In the genomic region with DNA sequence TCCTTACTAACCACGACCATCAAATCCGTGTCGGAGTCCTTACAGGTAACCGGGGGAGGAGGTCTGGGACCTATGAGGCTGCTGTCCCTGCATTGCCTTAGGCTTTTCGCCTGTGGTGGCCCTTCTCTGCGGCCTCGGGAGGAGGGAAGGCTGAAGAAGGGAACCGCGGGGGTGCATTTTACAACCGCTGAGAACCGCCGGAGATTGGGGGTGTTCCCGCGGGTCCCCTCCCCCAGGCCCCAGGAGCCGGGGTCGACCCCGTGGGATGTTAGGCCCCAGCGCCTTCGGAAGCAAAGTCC, we compare ENCODE assay signal across 8 cellular contexts. TPM values are rescaled to one million over a fixed set of nuclear protein-coding genes. Genes with fewer than 3 reads are reported as not detected.
A peak's percentile ranks its signal among the peaks of the same experiment; 100 is the strongest.
DNase-seq lines count a peak whose midpoint lies in the region; ATAC-seq and TF ChIP-seq lines count a peak whose summit lies in the region.

No MANE protein-coding gene starts in this region.

- no peaks in the 10 kb centered on the region for H3K27me3 ChIP-seq in foreskin keratinocyte
- H3K27me3 ChIP-seq in smooth muscle cell (ENCODE audit: low read depth): peaks cover 22% of the 10 kb centered on the region

- H3K27ac ChIP-seq in foreskin keratinocyte: peak overlapping the region; percentile 24
- H3K27ac ChIP-seq in smooth muscle cell (ENCODE audit: low read depth): peak overlapping the region; percentile 54

- no peaks in the 10 kb centered on the region for H3K9me3 ChIP-seq in smooth muscle cell (replicated peaks; ENCODE audit: low read depth)

- H3K4me1 ChIP-seq in foreskin keratinocyte (peaks cover 5% of the 10 kb centered on the region), smooth muscle cell (ENCODE audit: low read depth) (peaks cover 6% of the 10 kb centered on the region)

- H3K27ac Mint-ChIP-seq in T-helper 1 cell treated with Interleukin-12 subunit alpha and Interleukin-12 subunit beta and Interleukin-4 antibody, amounts not matched to agents 30 μg/mL and 1 μg/mL, for 36 hours: peak overlapping the region; percentile 89

- H3K9ac ChIP-seq in smooth muscle cell (ENCODE audit: low read depth): no peak overlapping the region

- peak overlapping the region; percentile 86 for H3K4me3 Mint-ChIP-seq in T-helper 1 cell treated with Interleukin-12 subunit alpha and Interleukin-12 subunit beta and Interleukin-4 antibody, amounts not matched to agents 30 μg/mL and 1 μg/mL, for 36 hours

- DNase-seq in foreskin keratinocyte (no peak), smooth muscle cell (lab: John Stamatoyannopoulos, UW; ENCODE audit: unreplicated experiment) (no peak), posterior cingulate gyrus (no peak), medulla oblongata (ENCODE audit: extremely low spot score) (no peak), NCI-H226 (no peak)

- H3K79me2 ChIP-seq in smooth muscle cell (ENCODE audit: low read depth): peaks cover 33% of the 10 kb centered on the region

- peaks cover 4% of the 10 kb centered on the region for H3F3A ChIP-seq in smooth muscle cell (ENCODE audit: low read depth)

- H2AFZ ChIP-seq in smooth muscle cell (ENCODE audit: low read depth): peak overlapping the region; percentile 100

- H3K36me3 ChIP-seq in smooth muscle cell (ENCODE audit: low read depth): no peaks in the 10 kb centered on the region

- no peak for TF ChIP-seq CTCF in foreskin keratinocyte (conservative IDR thresholded peaks at IDR 0.05)
- no peak for TF ChIP-seq CTCF in smooth muscle cell (IDR thresholded peaks at IDR 0.05; ENCODE audit: borderline replicate concordance, insufficient read depth, poor library complexity, severe bottlenecking)

- intact Hi-C loops in posterior cingulate gyrus (cut with DNase I): loop anchor here (1.0 kb wide), 1 partner anchor 733 kb away; a partner anchor contains a TSS

- no peaks in the 10 kb centered on the region for H3K36me3 Mint-ChIP-seq in T-helper 1 cell treated with Interleukin-12 subunit alpha and Interleukin-12 subunit beta and Interleukin-4 antibody, amounts not matched to agents 30 μg/mL and 1 μg/mL, for 36 hours (ENCODE audit: low read depth)

- peaks cover 40% of the 10 kb centered on the region for H4K20me1 ChIP-seq in smooth muscle cell (ENCODE audit: low read depth)

- H3K4me3 ChIP-seq in smooth muscle cell: peak overlapping the region; percentile 84

- H3K4me1 Mint-ChIP-seq in T-helper 1 cell treated with Interleukin-12 subunit alpha and Interleukin-12 subunit beta and Interleukin-4 antibody, amounts not matched to agents 30 μg/mL and 1 μg/mL, for 36 hours (ENCODE audit: low read depth): peaks cover 29% of the 10 kb centered on the region

- 1% methylated on average over 18 of the region's 19 CpGs for WGBS in smooth muscle cell (ENCODE audit: low lambda C conversion rate)

- peak overlapping the region; percentile 97 for H3K4me2 ChIP-seq in smooth muscle cell

- H3K27me3 Mint-ChIP-seq in T-helper 1 cell treated with Interleukin-12 subunit alpha and Interleukin-12 subunit beta and Interleukin-4 antibody, amounts not matched to agents 30 μg/mL and 1 μg/mL, for 36 hours (ENCODE audit: low read depth): peaks cover 33% of the 10 kb centered on the region

- no peaks in the 10 kb centered on the region for H3K9me3 Mint-ChIP-seq in T-helper 1 cell treated with Interleukin-12 subunit alpha and Interleukin-12 subunit beta and Interleukin-4 antibody, amounts not matched to agents 30 μg/mL and 1 μg/mL, for 36 hours

- peak; percentile 5 for ATAC-seq in GM21526 (IDR thresholded peaks at IDR 0.05; ENCODE audit: low FRiP score, unreplicated experiment)
- no peak for ATAC-seq in foreskin keratinocyte
- no peak for ATAC-seq in HG03521 (IDR thresholded peaks at IDR 0.05; ENCODE audit: unreplicated experiment)

RNA-seq across cellular contexts. Expression of a gene that starts 0.5 kb away (rescaled TPM):
- total RNA-seq in foreskin keratinocyte (23.5 and 27.8 TPM in 2 replicates), smooth muscle cell (11.2 and 18.9 TPM in 2 replicates)
- polyA plus RNA-seq in foreskin keratinocyte (16.3 and 18.2 TPM in 2 replicates), smooth muscle cell (7.4 and 8.6 TPM in 2 replicates)

RNA-seq across cellular contexts. Expression of a gene that starts 22.3 kb away (rescaled TPM):
- total RNA-seq in foreskin keratinocyte: not detected in 2 replicates
- polyA plus RNA-seq in foreskin keratinocyte: not detected in 2 replicates
- total RNA-seq in smooth muscle cell: not detected in 2 replicates
- polyA plus RNA-seq in smooth muscle cell: not detected in 2 replicates
